Comparison of ENCODE assay signal across 22 cellular contexts in genomic region chr16:73205153-73205549, GRCh38.
DNase-seq lines count a peak whose midpoint lies in the region; ATAC-seq and TF ChIP-seq lines count a peak whose summit lies in the region.
"Had no signal": no experiment of that assay in that cellular context is flagged by ENCODE, and none has a peak within 500 bp of the region (broad histone marks: within the 10 kb centered on the region; RNA-seq: fewer than 3 reads in every experiment).

No MANE protein-coding gene starts in this region.

- H3K36me3 ChIP-seq in transverse colon, result no peaks in the 10 kb centered on the region
- H3K36me3 ChIP-seq: SJSA1 had no signal

- peaks cover 5 to 37% (median 23%) of the 10 kb centered on the region in 4 donors for H3K4me1 ChIP-seq in transverse colon
- H3K4me1 ChIP-seq: SJSA1 had no signal

- 43 to 51% methylated on average over 2 to 5 of the region's 5 CpGs for WGBS in transverse colon (ENCODE audit: low coverage in 1 of 2), 2 donors

- H3K27ac ChIP-seq in transverse colon, result peak overlapping the region in 3 of 4 donors; percentile 67 to 73 (median 68)
- H3K27ac ChIP-seq: HL-60, SJSA1 had no signal

- no peak for TF ChIP-seq CTCF in transverse colon (IDR thresholded peaks at IDR 0.05)

- no peak for TF ChIP-seq EP300 in transverse colon (IDR thresholded peaks at IDR 0.05; ENCODE audit: low read depth)

- no peaks in the 10 kb centered on the region for H3K27me3 ChIP-seq in transverse colon
- H3K27me3 ChIP-seq: SJSA1 had no signal

- no peaks in the 10 kb centered on the region for H3K9me3 ChIP-seq in transverse colon
- H3K9me3 ChIP-seq: SJSA1 had no signal

- ATAC-seq in left lobe of liver (peak; percentile 7), HG03097 (IDR thresholded peaks at IDR 0.05; ENCODE audit: low FRiP score, unreplicated experiment) (no peak), HG02884 (IDR thresholded peaks at IDR 0.05; ENCODE audit: unreplicated experiment) (no peak)
- ATAC-seq: HCT116, K562 had no signal

- H3K4me3 ChIP-seq in transverse colon, result no peak overlapping the region
- H3K4me3 ChIP-seq: K562, SJSA1 had no signal

- TF ChIP-seq POLR2A in transverse colon (IDR thresholded peaks at IDR 0.05), result no peak

- intact Hi-C loops in transverse colon (cut with DNase I; ENCODE audit: low total_unique reads), result no loop called here

- DNase-seq in DMS79 (lab: John Stamatoyannopoulos, UW) (peak; percentile 32), LoVo (ENCODE audit: low spot score) (peak; percentile 28), left lobe of liver (ENCODE audit: low spot score) (no peak), transverse colon (no peak), AG08396 (ENCODE audit: low spot score) (no peak)
- DNase-seq: AML-193; C1 segment of cervical spinal cord; CD4-positive, alpha-beta memory T cell; COR-L47; GF-D8; Kasumi-1; NCI-H2029 treated with DMSO at 0.1 percent for 48 hours; NCI-H2227 treated with DMSO at 0.1 percent for 48 hours; NCI-H526 treated with DMSO at 0.1 percent for 48 hours; Right ventricle myocardium superior; RPMI8226 had no signal

- in situ Hi-C loops in transverse colon (cut with MboI; ENCODE audit: low pct_ligation_motif_present in 1 of 4, low pct_unique_long_range_greater_than_20kb in 1 of 4, low sequenced_read_pairs in 3 of 4), result no loop called here

Comparison
In these comparisons a context has a peak if more than half of its experiments do, and no peak if none do; other contexts are left out.
1. DNase-seq: peak in DMS79 (single experiment) and LoVo (single experiment); none in left lobe of liver (single experiment), transverse colon (single experiment) and AG08396 (single experiment).